ENCODE assay signal across 8 cellular contexts in the genomic region with DNA sequence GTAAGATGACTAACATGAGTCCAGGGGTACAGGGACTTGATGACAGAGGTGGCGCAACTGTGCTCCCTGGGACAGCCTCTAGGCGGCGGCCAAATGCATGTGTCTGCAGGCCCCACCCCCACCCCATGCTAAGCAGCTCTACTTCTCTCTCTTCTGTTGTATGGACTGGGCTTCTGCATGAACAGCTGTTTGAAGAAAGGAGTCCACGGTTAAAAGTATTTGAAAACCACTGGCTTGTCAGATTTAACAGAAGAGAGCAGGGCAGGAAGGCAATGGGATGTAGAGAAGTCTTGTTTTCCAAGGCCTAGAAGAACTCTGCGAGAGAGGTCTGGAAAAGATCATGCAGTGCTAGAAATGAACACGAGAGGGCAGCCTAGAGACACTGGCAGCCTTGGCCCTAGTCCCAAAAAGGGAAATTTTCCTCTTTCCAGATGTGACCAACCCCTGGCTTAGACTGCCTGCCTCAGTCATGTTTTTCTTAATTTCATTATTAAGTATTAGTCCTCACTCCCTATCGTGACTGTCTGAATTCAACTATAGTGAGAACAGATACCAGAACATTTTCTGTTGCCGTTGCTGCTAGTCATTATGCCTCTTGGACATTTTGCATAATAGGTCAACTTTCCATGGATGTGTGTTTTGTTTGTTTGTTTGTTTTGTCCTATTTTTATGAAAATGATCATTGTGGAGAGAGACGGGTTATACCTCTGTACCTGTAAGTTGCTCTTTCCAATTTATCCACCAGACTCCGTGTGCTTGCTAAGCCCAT.
DNase-seq lines count a peak whose midpoint lies in the region; ATAC-seq, FAIRE-seq and TF ChIP-seq lines count a peak whose summit lies in the region.

No MANE protein-coding gene starts in this region.

- H3K9me3 ChIP-seq in astrocyte (ENCODE audit: insufficient read depth, low read depth, low read length), result no peaks in the 10 kb centered on the region

- H3K36me3 Mint-ChIP-seq in T-helper 2 cell treated with Interferon-gamma antibody and Interleukin-4, amounts not matched to agents 5 μg/mL and 100 μg/mL, for 36 hours (ENCODE audit: low read depth), result no peaks in the 10 kb centered on the region
- H3K36me3 Mint-ChIP-seq in astrocyte (ENCODE audit: low read depth, unreplicated experiment), result no peaks in the 10 kb centered on the region

- H3K4me1 ChIP-seq in astrocyte (ENCODE audit: insufficient read depth, low read length), result peaks cover 28% of the 10 kb centered on the region

- peak; percentile 25 for DNase-seq in T-helper 2 cell treated with Interferon-gamma antibody and Interleukin-4, amounts not matched to agents 5 μg/mL and 100 μg/mL, for 36 hours (ENCODE audit: low spot score)
- DNase-seq in astrocyte (ENCODE audit: low read depth), result peak; percentile 20
- peak; percentile 84 for DNase-seq in iPS-NIHi11 (ENCODE audit: low spot score)
- DNase-seq in stimulated activated CD4-positive, alpha-beta T cell treated with anti-CD3 and anti-CD28 coated beads, Interleukin-2, amount 100 ng/mL, for 24 hours, result peak; percentile 66 to 77
- no peak for DNase-seq in HuH-7.5 (ENCODE audit: low spot score)

- H3K4me1 Mint-ChIP-seq in T-helper 2 cell treated with Interferon-gamma antibody and Interleukin-4, amounts not matched to agents 5 μg/mL and 100 μg/mL, for 36 hours (ENCODE audit: low read depth), result peaks cover 14% of the 10 kb centered on the region
- H3K4me1 Mint-ChIP-seq in astrocyte (ENCODE audit: low read depth, unreplicated experiment), result peaks cover 41% of the 10 kb centered on the region

- H3K4me2 ChIP-seq in astrocyte (ENCODE audit: low read length), result no peak overlapping the region

- no peaks in the 10 kb centered on the region for H3K36me3 ChIP-seq in astrocyte (ENCODE audit: insufficient read depth, low read length)

- ATAC-seq in GM21717 (IDR thresholded peaks at IDR 0.05; ENCODE audit: unreplicated experiment), result peak; percentile 66

- H3K27ac Mint-ChIP-seq in T-helper 2 cell treated with Interferon-gamma antibody and Interleukin-4, amounts not matched to agents 5 μg/mL and 100 μg/mL, for 36 hours, result no peak overlapping the region
- H3K27ac Mint-ChIP-seq in astrocyte (ENCODE audit: unreplicated experiment), result peak overlapping the region; percentile 60

- no peaks in the 10 kb centered on the region for H3K79me2 ChIP-seq in astrocyte (ENCODE audit: insufficient read depth, low read length)

- H3K9ac ChIP-seq in astrocyte (ENCODE audit: low read length), result no peak overlapping the region

- H3K4me3 Mint-ChIP-seq in T-helper 2 cell treated with Interferon-gamma antibody and Interleukin-4, amounts not matched to agents 5 μg/mL and 100 μg/mL, for 36 hours, result no peak overlapping the region
- H3K4me3 Mint-ChIP-seq in astrocyte (ENCODE audit: unreplicated experiment), result peak overlapping the region; percentile 36

- H3K27me3 Mint-ChIP-seq in T-helper 2 cell treated with Interferon-gamma antibody and Interleukin-4, amounts not matched to agents 5 μg/mL and 100 μg/mL, for 36 hours (ENCODE audit: low read depth), result peaks cover 3% of the 10 kb centered on the region
- no peaks in the 10 kb centered on the region for H3K27me3 Mint-ChIP-seq in astrocyte (ENCODE audit: low read depth, unreplicated experiment)

- peak; percentile 89 for TF ChIP-seq CTCF in LNCAP (IDR thresholded peaks at IDR 0.05)
- TF ChIP-seq CTCF in astrocyte (IDR thresholded peaks at IDR 0.05; ENCODE audit: insufficient read depth, low read depth, low read length), result peak; percentile 97

- no peak overlapping the region for H3K4me3 ChIP-seq in astrocyte (ENCODE audit: insufficient read depth, low read depth, low read length)

- H3K27ac ChIP-seq in astrocyte (ENCODE audit: low read depth, low read length), result no peak overlapping the region

- no peaks in the 10 kb centered on the region for H3K27me3 ChIP-seq in astrocyte (ENCODE audit: insufficient read depth, low read length)

- peak; percentile 48 for FAIRE-seq in G401.6 (lab: Jason Lieb, UNC)
- FAIRE-seq in astrocyte (lab: Jason Lieb, UNC), result peak; percentile 17

- no peaks in the 10 kb centered on the region for H4K20me1 ChIP-seq in astrocyte (ENCODE audit: insufficient read depth, low read length)

- H2AFZ ChIP-seq in astrocyte (ENCODE audit: low read depth, low read length), result no peak overlapping the region

- H3K9me3 Mint-ChIP-seq in T-helper 2 cell treated with Interferon-gamma antibody and Interleukin-4, amounts not matched to agents 5 μg/mL and 100 μg/mL, for 36 hours, result no peaks in the 10 kb centered on the region
- H3K9me3 Mint-ChIP-seq in astrocyte (ENCODE audit: unreplicated experiment), result no peaks in the 10 kb centered on the region
